Comparison of ENCODE assay signal across 8 cellular contexts in the genomic region with DNA sequence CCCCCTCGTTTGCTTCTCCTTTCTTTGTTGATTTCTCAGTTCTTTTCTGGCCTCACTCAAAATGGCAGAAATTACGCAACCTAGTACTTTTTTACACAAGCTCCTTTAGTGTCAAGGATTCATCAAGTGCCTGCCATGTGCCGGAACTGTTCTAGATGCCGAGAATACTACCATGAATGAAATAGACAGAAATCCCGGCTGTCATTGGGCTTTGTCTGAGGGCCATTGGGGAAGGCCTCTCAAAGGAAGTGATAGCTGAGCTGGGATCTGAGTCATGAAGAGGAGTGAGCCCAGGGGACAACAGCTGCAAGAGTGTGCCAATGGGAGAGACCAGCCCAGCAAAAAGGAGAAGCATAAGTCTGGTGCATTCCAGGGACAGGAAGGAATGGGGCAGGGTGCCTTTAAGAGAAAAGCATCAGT. TPM values are rescaled to one million over a fixed set of nuclear protein-coding genes. Genes with fewer than 3 reads are reported as not detected.
DNase-seq lines count a peak whose midpoint lies in the region; ATAC-seq and TF ChIP-seq lines count a peak whose summit lies in the region.

No MANE protein-coding gene starts in this region.

- no peaks in the 10 kb centered on the region for H3K27me3 ChIP-seq in uterus

- H3K4me1 ChIP-seq in mesodermal cell (ENCODE audit: control insufficient read depth, insufficient read depth, low read length, poor library complexity, severe bottlenecking) = peaks cover 21% of the 10 kb centered on the region
- H3K4me1 ChIP-seq in uterus = peaks cover 0 to 5% of the 10 kb centered on the region in 2 donors

- 88 to 94% methylated on average over 3 to 5 of the region's 5 CpGs for WGBS in mesodermal cell (ENCODE audit: insufficient coverage in 2 of 2), 2 experiments

- H3K27ac ChIP-seq in mesodermal cell (ENCODE audit: low read depth, low read length, severe bottlenecking) = peak overlapping the region; percentile 55
- H3K27ac ChIP-seq in uterus = peak overlapping the region; percentile 76 to 85

- peaks cover 0 to 7% (median 0%) of the 10 kb centered on the region in 7 donors for H3K9me3 Mint-ChIP-seq in CD14-positive monocyte
- H3K9me3 Mint-ChIP-seq in activated T-cell treated with anti-CD3 and anti-CD28 coated beads, Interleukin-2, amount 50 U/mL, for 4 hours = no peaks in the 10 kb centered on the region

- H3K9me3 ChIP-seq in mesodermal cell (ENCODE audit: control insufficient read depth, low read length) (no peaks in the 10 kb centered on the region), uterus (no peaks in the 10 kb centered on the region)

- H3K27me3 Mint-ChIP-seq in CD14-positive monocyte (ENCODE audit: low read depth in 3 of 3) = peaks cover 0 to 4% (median 1%) of the 10 kb centered on the region in 3 donors
- no peaks in the 10 kb centered on the region for H3K27me3 Mint-ChIP-seq in activated T-cell treated with anti-CD3 and anti-CD28 coated beads, Interleukin-2, amount 50 U/mL, for 4 hours (ENCODE audit: low read depth)

- H3K36me3 ChIP-seq in mesodermal cell (ENCODE audit: control insufficient read depth, insufficient read depth, low read length) (no peaks in the 10 kb centered on the region), uterus (no peaks in the 10 kb centered on the region)

- intact Hi-C loops in CD14-positive monocyte (cut with micrococcal nuclease) = loop anchor here (2.0 to 5.0 kb wide), 3 partner anchors 33 to 123 kb away; a partner anchor contains a TSS
- intact Hi-C loops in uterus (cut with DNase I; ENCODE audit: low total_unique reads) = no loop called here

- no peak for TF ChIP-seq POLR2A in uterus (IDR thresholded peaks at IDR 0.05)

- H3K4me1 Mint-ChIP-seq in CD14-positive monocyte = peaks cover 49% of the 10 kb centered on the region
- peaks cover 9% of the 10 kb centered on the region for H3K4me1 Mint-ChIP-seq in activated T-cell treated with anti-CD3 and anti-CD28 coated beads, Interleukin-2, amount 50 U/mL, for 4 hours (ENCODE audit: low read depth)

- peak overlapping the region; percentile 28 to 75 for H3K4me3 Mint-ChIP-seq in CD14-positive monocyte
- no peak overlapping the region for H3K4me3 Mint-ChIP-seq in activated T-cell treated with anti-CD3 and anti-CD28 coated beads, Interleukin-2, amount 50 U/mL, for 4 hours

- no peak for TF ChIP-seq CTCF in CD14-positive monocyte (IDR thresholded peaks at IDR 0.05)
- TF ChIP-seq CTCF in uterus (IDR thresholded peaks at IDR 0.05) = no peak

- ATAC-seq in activated T-cell treated with anti-CD3 and anti-CD28 coated beads, Interleukin-2, amount 50 U/mL, for 4 hours = no peak
- no peak for ATAC-seq in HG03432 (IDR thresholded peaks at IDR 0.05; ENCODE audit: unreplicated experiment)

- peak overlapping the region; percentile 99 to 100 (median 99) for H3K27ac Mint-ChIP-seq in CD14-positive monocyte

- peak; percentile 94 for DNase-seq in CD14-positive monocyte (ENCODE audit: low spot score)
- DNase-seq in NCI-H460 (ENCODE audit: extremely low read depth, low read depth) = peak; percentile 38
- peak; percentile 27 for DNase-seq in dedifferentiated amniotic fluid mesenchymal stem cell (ENCODE audit: extremely low spot score)
- peak; percentile 48 to 60 for DNase-seq in uterus
- no peak for DNase-seq in cerebellar cortex (ENCODE audit: low spot score)
- no peak for DNase-seq in activated T-cell treated with anti-CD3 and anti-CD28 coated beads, Interleukin-2, amount 50 U/mL, for 4 hours

- H3K4me3 ChIP-seq in mesodermal cell (ENCODE audit: extremely low read depth, insufficient read depth, low read length, poor library complexity, severe bottlenecking) (no peak overlapping the region), uterus (no peak overlapping the region)

- H3K36me3 Mint-ChIP-seq in CD14-positive monocyte = peaks cover 0 to 2% of the 10 kb centered on the region in 2 donors
- no peaks in the 10 kb centered on the region for H3K36me3 Mint-ChIP-seq in activated T-cell treated with anti-CD3 and anti-CD28 coated beads, Interleukin-2, amount 50 U/mL, for 4 hours (ENCODE audit: insufficient read depth)

RNA-seq across cellular contexts. Expression of a gene that starts 34.3 kb away (rescaled TPM):
- 100 to 1,000 TPM in 1 of 2 donors, 10 to 100 TPM in 1; 69.4 to 142 TPM for polyA plus RNA-seq in CD14-positive monocyte
- total RNA-seq in NCI-H460 (2014; rRNA removed; shearing (Covaris generic)) = 136 and 165 TPM in 2 replicates
- polyA plus RNA-seq in NCI-H460 (2014; cell fraction: nucleus; rRNA removed) = 49.7 and 80.4 TPM in 2 replicates
- polyA plus RNA-seq in mesodermal cell (2013, experiment 1 of 2) = 101 TPM
- polyA plus RNA-seq in mesodermal cell (2013, experiment 2 of 2) = 105 TPM
- total RNA-seq in uterus = 100 to 1,000 TPM; 366 to 610 (median 470) TPM
- 100 to 1,000 TPM; 197 to 224 (median 210) TPM for total RNA-seq in activated T-cell treated with anti-CD3 and anti-CD28 coated beads, Interleukin-2, amount 50 U/mL, for 4 hours

Comparison
In these comparisons a context has a peak if more than half of its experiments do, and no peak if none do; other contexts are left out.
1. DNase-seq: peak in CD14-positive monocyte (single experiment), NCI-H460 (single experiment), dedifferentiated amniotic fluid mesenchymal stem cell (single experiment) and uterus (2 of 2); none in cerebellar cortex (single experiment) and activated T-cell treated with anti-CD3 and anti-CD28 coated beads, Interleukin-2, amount 50 U/mL, for 4 hours (single experiment).